20 cellular contexts compared by ENCODE assay signal in the genomic region with DNA sequence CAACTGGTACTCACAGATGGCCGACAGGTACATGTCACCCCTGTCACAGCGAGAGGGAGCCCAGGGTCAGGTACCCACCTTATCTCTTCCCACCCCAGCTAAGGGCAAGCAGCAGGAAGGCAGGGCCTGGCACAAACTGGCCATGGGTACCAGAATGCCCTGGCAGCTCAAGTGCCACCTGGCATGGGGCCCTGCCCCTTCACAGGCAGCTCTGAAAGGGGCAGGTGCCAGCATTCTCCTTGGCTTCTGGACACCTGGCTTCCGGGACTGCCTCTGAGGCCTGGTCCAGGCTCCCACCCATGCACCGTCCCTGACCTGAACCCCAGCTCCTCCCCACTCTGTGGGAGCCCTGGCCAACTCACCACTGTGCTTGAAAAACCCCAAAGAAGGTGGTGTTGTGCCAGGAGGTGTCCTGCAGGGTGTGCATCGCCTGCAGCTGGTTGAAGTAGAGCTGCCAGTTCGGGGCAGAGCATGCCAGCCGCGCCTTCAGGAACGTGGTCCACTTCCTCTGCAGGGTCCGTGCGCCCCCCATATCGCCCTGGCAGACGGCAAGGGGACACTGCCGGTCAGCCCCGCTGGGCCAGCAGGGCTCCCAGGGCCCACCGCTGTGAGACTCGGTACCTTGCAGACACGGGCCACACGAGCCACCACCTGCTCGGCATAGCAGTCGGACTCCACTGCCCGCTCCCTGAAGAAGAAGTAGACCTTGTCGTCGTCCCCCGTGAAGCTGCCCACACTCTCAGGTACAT. TPM values are rescaled to one million over a fixed set of nuclear protein-coding genes. Genes with fewer than 3 reads are reported as not detected.
A peak's percentile ranks its signal among the peaks of the same experiment; 100 is the strongest.
DNase-seq lines count a peak whose midpoint lies in the region; ATAC-seq, FAIRE-seq and TF ChIP-seq lines count a peak whose summit lies in the region.
"Had no signal": no experiment of that assay in that cellular context is flagged by ENCODE, and none has a peak within 500 bp of the region (broad histone marks: within the 10 kb centered on the region; RNA-seq: fewer than 3 reads in every experiment).

No MANE protein-coding gene starts in this region.

- DNase-seq in NCI-H2196 (lab: John Stamatoyannopoulos, UW; ENCODE audit: unreplicated experiment): peak; percentile 90
- no peak for DNase-seq in choroid plexus epithelial cell (ENCODE audit: low read depth)
- no peak for DNase-seq in left lung
- no peak for DNase-seq in GM19239 (ENCODE audit: insufficient read length, low spot score)
- no peak for DNase-seq in activated CD8-positive, alpha-beta memory T cell treated with anti-CD3 and anti-CD28 coated beads for 24 hours
- DNase-seq: activated CD8-positive, alpha-beta T cell treated with anti-CD3 and anti-CD28 coated beads, Interleukin-2, amount 10 ng/mL, durations not matched to agents 7 days and 5 days; activated naive CD4-positive, alpha-beta T cell treated with anti-CD3 and anti-CD28 coated beads, Interleukin-2, amount 10 ng/mL, durations not matched to agents 7 days and 5 days; activated T-cell treated with anti-CD3 and anti-CD28 coated beads, Interleukin-2, amount 50 U/mL, for 24 hours; anterior cingulate cortex; effector memory CD8-positive, alpha-beta T cell; NCI-H524; RPMI8226; T1000 had no signal

- H3K36me3 ChIP-seq in left lung (peaks cover 0 to 56% of the 10 kb centered on the region in 2 donors), stomach smooth muscle (ENCODE audit: control insufficient read depth in 2 of 2, insufficient read depth in 2 of 2, low read length in 2 of 2) (peaks cover 49 to 62% of the 10 kb centered on the region in 2 donors)

- intact Hi-C loops in left lung (cut with DNase I): loop anchor here in 1 of 2 donors (5.0 kb wide), 1 partner anchor 88 kb away; no protein-coding TSS in a partner anchor

- no peak overlapping the region for H3K9ac ChIP-seq in stomach smooth muscle (ENCODE audit: low read length in 2 of 2)

- TF ChIP-seq CTCF in choroid plexus epithelial cell (conservative IDR thresholded peaks at IDR 0.05; ENCODE audit: low read depth, low read length) (peak; percentile 4), left lung (IDR thresholded peaks at IDR 0.05) (no peak)

- peaks cover 0 to 35% of the 10 kb centered on the region in 2 donors for H3K27me3 ChIP-seq in left lung
- no peaks in the 10 kb centered on the region for H3K27me3 ChIP-seq in stomach smooth muscle (ENCODE audit: control insufficient read depth in 1 of 2, insufficient read depth in 2 of 2, low read length in 2 of 2)

- ATAC-seq in left lung (peak; percentile 6), GM21367 (IDR thresholded peaks at IDR 0.05; ENCODE audit: unreplicated experiment) (no peak)
- ATAC-seq: activated CD4-positive, CD25-positive, alpha-beta regulatory T cell treated with anti-CD3 and anti-CD28 coated beads, Interleukin-2, amount 50 U/mL, for 24 hours; activated CD8-positive, alpha-beta T cell treated with anti-CD3 and anti-CD28 coated beads, Interleukin-2, amount 10 ng/mL, durations not matched to agents 7 days and 5 days; CD8-positive, alpha-beta T cell; effector memory CD8-positive, alpha-beta T cell; sciatic nerve had no signal

- H3K4me1 ChIP-seq in left lung (peaks cover 12 to 75% of the 10 kb centered on the region in 2 donors), stomach smooth muscle (ENCODE audit: control insufficient read depth, insufficient read depth, low read length) (peaks cover 54% of the 10 kb centered on the region)
- H3K4me1 ChIP-seq: HAP-1 had no signal

- FAIRE-seq in GM19239 (lab: Jason Lieb, UNC): no peak

- no peak overlapping the region for H3K27ac ChIP-seq in left lung
- H3K27ac ChIP-seq in stomach smooth muscle (ENCODE audit: low read length): peak overlapping the region; percentile 95

- H3K4me3 ChIP-seq in choroid plexus epithelial cell (ENCODE audit: low read depth, low read length) (no peak overlapping the region), left lung (no peak overlapping the region), stomach smooth muscle (ENCODE audit: low read length in 2 of 2) (no peak overlapping the region)
- H3K4me3 ChIP-seq: HAP-1, thoracic aorta had no signal

- H3K9me3 ChIP-seq in left lung (no peaks in the 10 kb centered on the region), stomach smooth muscle (ENCODE audit: control insufficient read depth in 2 of 2, low read length in 2 of 2) (no peaks in the 10 kb centered on the region)
- H3K9me3 ChIP-seq: HAP-1, thoracic aorta had no signal

RNA-seq across cellular contexts. Expression of a gene that starts 5.4 kb away (rescaled TPM):
- total RNA-seq in left lung: 10 to 100 TPM; 25.9 to 28.6 TPM

RNA-seq across cellular contexts. Expression of a gene that starts 6.7 kb away (rescaled TPM):
- total RNA-seq in left lung: 10 to 100 TPM; 11.8 to 11.9 TPM

RNA-seq across cellular contexts. Expression of a gene that starts 20.7 kb away (rescaled TPM):
- 1 to 10 TPM; 3.0 to 3.3 TPM for total RNA-seq in left lung

RNA-seq across cellular contexts. Expression of a gene that starts 48.4 kb away (rescaled TPM):
- total RNA-seq in left lung: 10 to 100 TPM; 24.8 to 29.0 TPM
